Comparison of ENCODE assay signal across 10 cellular contexts in genomic region chr20:50020283-50020682, GRCh38. TPM values are rescaled to one million over a fixed set of nuclear protein-coding genes. Genes with fewer than 3 reads are reported as not detected.
A peak's percentile ranks its signal among the peaks of the same experiment; 100 is the strongest.
DNase-seq lines count a peak whose midpoint lies in the region; ATAC-seq and TF ChIP-seq lines count a peak whose summit lies in the region.
"Had no signal": no experiment of that assay in that cellular context is flagged by ENCODE, and none has a peak within 500 bp of the region (broad histone marks: within the 10 kb centered on the region; RNA-seq: fewer than 3 reads in every experiment).

No MANE protein-coding gene starts in this region.

- no peak overlapping the region for H3K27ac ChIP-seq in brain microvascular endothelial cell

- POLR2A ChIA-PET in HEK293T (lab: Yijun Ruan, JAX): no interaction called here

- ATAC-seq in omental fat pad (ENCODE audit: low FRiP score): peak; percentile 6
- no peak for ATAC-seq in GM21786 (IDR thresholded peaks at IDR 0.05; ENCODE audit: unreplicated experiment)
- no peak for ATAC-seq in GM21529 (IDR thresholded peaks at IDR 0.05; ENCODE audit: unreplicated experiment)

- H3K27me3 ChIP-seq in brain microvascular endothelial cell (replicated peaks): no peaks in the 10 kb centered on the region

- no peak for TF ChIP-seq CTCF in brain microvascular endothelial cell (IDR thresholded peaks at IDR 0.05; ENCODE audit: low read depth, low read length, missing control alignments)
- no peak for TF ChIP-seq CTCF in omental fat pad (IDR thresholded peaks at IDR 0.05)

- in situ Hi-C loops in brain microvascular endothelial cell (cut with HindIII; ENCODE audit: low pct_ligation_motif_present, low sequenced_read_pairs): no loop called here

- peak; percentile 74 for DNase-seq in NK-92 treated with Interleukin-12 subunit alpha and Interleukin-12 subunit beta, amount 100 ng/mL, for 24 hours (lab: John Stamatoyannopoulos, UW)
- DNase-seq in NK-92 (lab: John Stamatoyannopoulos, UW; ENCODE audit: unreplicated experiment) (no peak), NCI-H226 (peak; percentile 89), brain microvascular endothelial cell (peak; percentile 24), omental fat pad (ENCODE audit: low spot score) (no peak), HEK293T (ENCODE audit: extremely low spot score) (no peak)
- DNase-seq: activated CD8-positive, alpha-beta memory T cell treated with anti-CD3 and anti-CD28 coated beads, Interleukin-2, amount 50 U/mL, for 4 hours; stimulated activated CD4-positive, alpha-beta T cell treated with anti-CD3 and anti-CD28 coated beads, Interleukin-2, amount 100 ng/mL, for 24 hours had no signal

- no peak overlapping the region for H3K4me3 ChIP-seq in brain microvascular endothelial cell (ENCODE audit: low read depth, low read length)

- no peaks in the 10 kb centered on the region for H3K36me3 ChIP-seq in brain microvascular endothelial cell (replicated peaks)

- CTCF ChIA-PET in HEK293T (lab: Yijun Ruan, JAX): no interaction called here

TF ChIP-seq in HEK293T, 16 proteins besides CTCF, POLR2A, EP300 and RAD21:
- TF ChIP-seq FOXM1 (IDR thresholded peaks at IDR 0.05; ENCODE audit: borderline replicate concordance) (no peak), SP1 (IDR thresholded peaks at IDR 0.05) (no peak), L3MBTL2 (conservative IDR thresholded peaks at IDR 0.05) (no peak), ELF4 (IDR thresholded peaks at IDR 0.05) (no peak), HDGF (IDR thresholded peaks at IDR 0.05; ENCODE audit: borderline replicate concordance) (no peak), NFRKB (IDR thresholded peaks at IDR 0.05) (no peak), FOXK2 (IDR thresholded peaks at IDR 0.05) (no peak), CTBP1 (IDR thresholded peaks at IDR 0.05; ENCODE audit: borderline replicate concordance) (no peak), LEF1 (IDR thresholded peaks at IDR 0.05; ENCODE audit: borderline replicate concordance) (no peak), SUZ12 (IDR thresholded peaks at IDR 0.05) (no peak), FOXA1 (IDR thresholded peaks at IDR 0.05) (no peak), BHLHE40 (IDR thresholded peaks at IDR 0.05; ENCODE audit: borderline replicate concordance) (no peak), PKNOX1 (IDR thresholded peaks at IDR 0.05) (no peak)

RNA-seq across cellular contexts. Expression of gene SNAI1, which starts 37.5 kb away (rescaled TPM):
- 10 to 100 TPM in 1 of 4 donors, 1 to 10 TPM in 3; 3.3 to 23.8 (median 8.7) TPM for total RNA-seq in omental fat pad

Comparison
In these comparisons a context has a peak if more than half of its experiments do, and no peak if none do; other contexts are left out.
1. DNase-seq: peak in NK-92 treated with Interleukin-12 subunit alpha and Interleukin-12 subunit beta, amount 100 ng/mL, for 24 hours (single experiment), NCI-H226 (single experiment) and brain microvascular endothelial cell (single experiment); none in NK-92 (single experiment), omental fat pad (single experiment) and HEK293T (single experiment).